ENCODE assay signal across 8 cellular contexts in genomic region chr13:76016799-76017198, GRCh38.
DNase-seq lines count a peak whose midpoint lies in the region; ATAC-seq and TF ChIP-seq lines count a peak whose summit lies in the region.

No MANE protein-coding gene starts in this region.

- intact Hi-C loops in PC-9 (cut with micrococcal nuclease; ENCODE audit: unreplicated experiment), result loop anchor here (2.0 to 5.0 kb wide), 2 partner anchors 140 to 329 kb away; no protein-coding TSS in a partner anchor

- no peaks in the 10 kb centered on the region; the same call in none of the 2 replicates for H3K4me1 ChIP-seq in PC-9 (replicated peaks; ENCODE audit: insufficient read depth)

- BruUV-seq in PC-9 (replicated peaks; lab: Mats Ljungman, UMichigan), result no TSS peak

- H3K4me3 Mint-ChIP-seq in stimulated activated naive CD8-positive, alpha-beta T cell treated with anti-CD3 and anti-CD28 coated beads, Interleukin-15, amount 100 ng/mL, for 72 hours, result no peak overlapping the region

- no peaks in the 10 kb centered on the region for H4K20me1 ChIP-seq in PC-9 (ENCODE audit: insufficient read depth)

- DNase-seq in DMS 273 (lab: John Stamatoyannopoulos, UW; ENCODE audit: unreplicated experiment) (peak; percentile 56), DMS 273 treated with DMSO at 0.1 percent for 48 hours (lab: John Stamatoyannopoulos, UW) (no peak), PC-9 (peak in 1 of 2 experiments; percentile 8), fibroblast of gingiva (ENCODE audit: low read depth) (peak; percentile 12), activated gamma-delta T cell (lab: John Stamatoyannopoulos, UW) (no peak)
- DNase-seq in stimulated activated naive CD8-positive, alpha-beta T cell treated with anti-CD3 and anti-CD28 coated beads, Interleukin-15, amount 100 ng/mL, for 72 hours, result peak; percentile 14 to 15

- ATAC-seq in GM19328 (IDR thresholded peaks at IDR 0.05; ENCODE audit: unreplicated experiment), result peak; percentile 59
- peak; percentile 71 for ATAC-seq in HG03097 (IDR thresholded peaks at IDR 0.05; ENCODE audit: low FRiP score, unreplicated experiment)
- peak; percentile 70 for ATAC-seq in stimulated activated naive CD8-positive, alpha-beta T cell treated with anti-CD3 and anti-CD28 coated beads, Interleukin-15, amount 100 ng/mL, for 72 hours

- no peaks in the 10 kb centered on the region for H3K27me3 Mint-ChIP-seq in stimulated activated naive CD8-positive, alpha-beta T cell treated with anti-CD3 and anti-CD28 coated beads, Interleukin-15, amount 100 ng/mL, for 72 hours

- H3K9me3 ChIP-seq in PC-9 (ENCODE audit: insufficient read depth, low read depth), result no peaks in the 10 kb centered on the region

- no peaks in the 10 kb centered on the region for H3K9me3 Mint-ChIP-seq in stimulated activated naive CD8-positive, alpha-beta T cell treated with anti-CD3 and anti-CD28 coated beads, Interleukin-15, amount 100 ng/mL, for 72 hours

- no peaks in the 10 kb centered on the region for H3K4me1 Mint-ChIP-seq in stimulated activated naive CD8-positive, alpha-beta T cell treated with anti-CD3 and anti-CD28 coated beads, Interleukin-15, amount 100 ng/mL, for 72 hours

- H2AFZ ChIP-seq in PC-9, result no peak overlapping the region

- no peaks in the 10 kb centered on the region for H3K79me2 ChIP-seq in PC-9 (ENCODE audit: low read depth)

- H3K9me2 ChIP-seq in PC-9 (ENCODE audit: insufficient read depth), result no peaks in the 10 kb centered on the region

- CTCF ChIA-PET in PC-9 (lab: Charles Lee), result interaction anchor here (0.6 kb wide), 1 partner anchor 425 kb away, joined by 3 read pairs; no protein-coding TSS in a partner anchor

- POLR2A ChIA-PET in PC-9 (lab: Charles Lee; ENCODE audit: unreplicated experiment), result no interaction called here

- no peak overlapping the region for H3K4me2 ChIP-seq in PC-9

- no peak overlapping the region for H3K27ac ChIP-seq in PC-9

- 0 out of 2 replicates have a peak, but pooled peaks cover 3% of the 10 kb centered on the region for H3F3A ChIP-seq in PC-9 (ENCODE audit: insufficient read depth, low read depth)

- H3K27ac Mint-ChIP-seq in stimulated activated naive CD8-positive, alpha-beta T cell treated with anti-CD3 and anti-CD28 coated beads, Interleukin-15, amount 100 ng/mL, for 72 hours, result no peak overlapping the region

- no peaks in the 10 kb centered on the region for H3K36me3 ChIP-seq in PC-9 (ENCODE audit: low read depth)

- H3K4me3 ChIP-seq in PC-9, result no peak overlapping the region

- H3K27me3 ChIP-seq in PC-9 (ENCODE audit: insufficient read depth, low read depth), result no peaks in the 10 kb centered on the region

- peak; percentile 59 for TF ChIP-seq CTCF in PC-9 (conservative IDR thresholded peaks at IDR 0.05)

Comparison
In these comparisons a context has a peak if more than half of its experiments do, and no peak if none do; other contexts are left out.
1. DNase-seq: peak in DMS 273 (single experiment), fibroblast of gingiva (single experiment) and stimulated activated naive CD8-positive, alpha-beta T cell treated with anti-CD3 and anti-CD28 coated beads, Interleukin-15, amount 100 ng/mL, for 72 hours (2 of 2); none in DMS 273 treated with DMSO at 0.1 percent for 48 hours (single experiment) and activated gamma-delta T cell (single experiment).
2. Peak in every context shown above with its lines, with median percentiles within 50 percentile points of each other: ATAC-seq.